Comparison of ENCODE assay signal across 17 cellular contexts in the genomic region with DNA sequence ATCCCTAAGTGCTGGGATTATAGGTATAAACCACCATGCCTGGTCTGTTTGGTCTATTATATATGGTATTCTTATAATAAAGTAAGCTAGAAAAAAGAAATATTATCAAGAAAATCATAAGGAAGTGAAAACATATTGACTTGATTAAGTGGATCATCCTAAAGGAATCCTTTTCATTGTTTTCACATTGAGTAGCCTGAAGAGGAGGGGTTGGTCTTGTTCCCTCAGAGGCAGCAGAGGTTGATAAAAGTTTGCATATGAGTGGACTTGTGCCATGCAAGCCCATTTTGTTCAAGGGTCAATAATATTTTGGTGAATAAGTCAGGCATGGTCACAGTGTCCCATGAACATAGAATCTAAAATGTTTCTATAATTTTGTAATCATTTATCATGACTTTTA. TPM values are rescaled to one million over a fixed set of nuclear protein-coding genes. Genes with fewer than 3 reads are reported as not detected.
DNase-seq lines count a peak whose midpoint lies in the region; ATAC-seq and TF ChIP-seq lines count a peak whose summit lies in the region.
"Had no signal": no experiment of that assay in that cellular context is flagged by ENCODE, and none has a peak within 500 bp of the region (broad histone marks: within the 10 kb centered on the region; RNA-seq: fewer than 3 reads in every experiment).

No MANE protein-coding gene starts in this region.

- H3K79me1 ChIP-seq in mesenchymal stem cell (replicated peaks; ENCODE audit: low read length, poor library complexity, severe bottlenecking): peaks cover 3% of the 10 kb centered on the region

- DNase-seq in AG20443 (ENCODE audit: low spot score) (peak; percentile 44), GM23248 (peak; percentile 71), fibroblast of gingiva (ENCODE audit: low read depth) (peak; percentile 57), mesenchymal stem cell (no peak), D341Med (ENCODE audit: low spot score) (no peak), GM13977 (ENCODE audit: low spot score) (no peak)
- DNase-seq: CD4-positive, CD25-positive, alpha-beta regulatory T cell; DMS153; DND-41; GF-D8; Kasumi-1; KBM-7 had no signal

- no peak overlapping the region for H2AK5ac ChIP-seq in mesenchymal stem cell (ENCODE audit: low read length, severe bottlenecking)

- H2AFZ ChIP-seq in GM23248 (no peak overlapping the region), mesenchymal stem cell (ENCODE audit: low read depth, low read length) (no peak overlapping the region)

- H3K23ac ChIP-seq in mesenchymal stem cell (ENCODE audit: low read length in 2 of 2): no peak overlapping the region

- H3K27ac ChIP-seq in GM23248 (no peak overlapping the region), mesenchymal stem cell (ENCODE audit: low read length, poor library complexity, severe bottlenecking) (no peak overlapping the region)
- H3K27ac ChIP-seq: BLaER1 treated with 17β-estradiol and CSF1 and Interleukin-3, amounts not matched to agents 10 nM and 100 nM; HL-60 had no signal

- peaks cover 5% of the 10 kb centered on the region; the same call in 1 of the 2 replicates for H3F3A ChIP-seq in GM23248 (ENCODE audit: insufficient read depth)

- H3K36me3 ChIP-seq in GM23248 (ENCODE audit: low read depth): peaks cover 8% of the 10 kb centered on the region; the same call in 1 of the 2 replicates
- H3K36me3 ChIP-seq in mesenchymal stem cell (ENCODE audit: control insufficient read depth in 1 of 2, insufficient read depth in 2 of 2, low read depth in 1 of 2, low read length in 2 of 2): peaks cover 3 to 13% of the 10 kb centered on the region in 2 experiments

- TF ChIP-seq CTCF in GM13977 (IDR thresholded peaks at IDR 0.05; ENCODE audit: extremely low read depth, insufficient read depth, missing control alignments): no peak

- H2BK120ac ChIP-seq in mesenchymal stem cell (ENCODE audit: low read depth, low read length): no peak overlapping the region

- no peak overlapping the region for H4K8ac ChIP-seq in mesenchymal stem cell (ENCODE audit: low read length)

- no peak overlapping the region for H2BK5ac ChIP-seq in mesenchymal stem cell (ENCODE audit: low read depth, low read length, poor library complexity, severe bottlenecking)

- no peak overlapping the region for H2BK12ac ChIP-seq in mesenchymal stem cell (ENCODE audit: low read length in 2 of 2)

- H3K14ac ChIP-seq in mesenchymal stem cell (ENCODE audit: low read length in 2 of 2): no peak overlapping the region

- no peak overlapping the region for H2BK15ac ChIP-seq in mesenchymal stem cell (ENCODE audit: low read depth, poor library complexity, severe bottlenecking)

- H3K4me2 ChIP-seq in GM23248 (ENCODE audit: unreplicated experiment) (no peak overlapping the region), mesenchymal stem cell (ENCODE audit: low read length, poor library complexity, severe bottlenecking) (no peak overlapping the region)
- H3K4me2 ChIP-seq: BLaER1 treated with 17β-estradiol and CSF1 and Interleukin-3, amounts not matched to agents 10 nM and 100 nM had no signal

- no peak overlapping the region for H3K18ac ChIP-seq in mesenchymal stem cell (ENCODE audit: low read depth in 1 of 2, low read length in 2 of 2)

- H3K27me3 ChIP-seq in GM23248 (replicated peaks; ENCODE audit: insufficient read depth) (no peaks in the 10 kb centered on the region), mesenchymal stem cell (ENCODE audit: control insufficient read depth in 1 of 2, insufficient read depth in 1 of 2, low read length in 2 of 2) (no peaks in the 10 kb centered on the region)
- H3K27me3 ChIP-seq: BLaER1 treated with 17β-estradiol and CSF1 and Interleukin-3, amounts not matched to agents 10 nM and 100 nM had no signal

- H3K4me3 ChIP-seq in GM23248 (no peak overlapping the region), mesenchymal stem cell (ENCODE audit: insufficient read depth in 1 of 2, low read depth in 1 of 2, low read length in 2 of 2) (no peak overlapping the region)
- H3K4me3 ChIP-seq: BLaER1 treated with 17β-estradiol and CSF1 and Interleukin-3, amounts not matched to agents 10 nM and 100 nM; GM12878 had no signal

- no peaks in the 10 kb centered on the region for H4K20me1 ChIP-seq in GM23248 (ENCODE audit: insufficient read depth)
- H4K20me1 ChIP-seq: BLaER1 treated with 17β-estradiol and CSF1 and Interleukin-3, amounts not matched to agents 10 nM and 100 nM had no signal

- no peaks in the 10 kb centered on the region for H3K9me2 ChIP-seq in GM23248 (ENCODE audit: insufficient read depth)

- peaks cover 7% of the 10 kb centered on the region; the same call in 1 of the 2 replicates for H3K4me1 ChIP-seq in GM23248 (ENCODE audit: insufficient read depth)
- H3K4me1 ChIP-seq in mesenchymal stem cell (ENCODE audit: control insufficient read depth, insufficient read depth, low read depth, low read length): no peaks in the 10 kb centered on the region
- H3K4me1 ChIP-seq: BLaER1 treated with 17β-estradiol and CSF1 and Interleukin-3, amounts not matched to agents 10 nM and 100 nM had no signal

- no peak for ATAC-seq in GM21381 (IDR thresholded peaks at IDR 0.05; ENCODE audit: unreplicated experiment)
- ATAC-seq: GM12878, HCT116 had no signal

- H3K9me3 ChIP-seq in GM23248 (ENCODE audit: low read depth): no peaks in the 10 kb centered on the region
- H3K9me3 ChIP-seq in mesenchymal stem cell (ENCODE audit: control insufficient read depth, low read length): peaks cover 43% of the 10 kb centered on the region

- H3K9ac ChIP-seq in GM23248 (no peak overlapping the region), mesenchymal stem cell (ENCODE audit: low read length) (peak overlapping the region; percentile 55)
- H3K9ac ChIP-seq: BLaER1 treated with 17β-estradiol and CSF1 and Interleukin-3, amounts not matched to agents 10 nM and 100 nM had no signal

- no peak overlapping the region for H3K4ac ChIP-seq in mesenchymal stem cell (ENCODE audit: low read depth in 1 of 2, low read length in 2 of 2)

- in situ Hi-C loops in GM23248 (cut with MboI) (no loop called here), GM13977 (cut with MboI; ENCODE audit: low pct_unique_long_range_greater_than_20kb, low sequenced_read_pairs, unreplicated experiment) (no loop called here)

- H3K79me2 ChIP-seq in GM23248 (ENCODE audit: insufficient read depth): no peaks in the 10 kb centered on the region

- no peak overlapping the region for H4K91ac ChIP-seq in mesenchymal stem cell (ENCODE audit: low read length)

RNA-seq across cellular contexts. Expression of gene ZNF627, which starts 52.7 kb away (rescaled TPM):
- total RNA-seq in GM23248 (2014; rRNA removed; shearing (Covaris generic)): 13.3 and 13.8 TPM in 2 replicates
- 7.2 and 7.7 TPM in 2 replicates for polyA plus RNA-seq in GM23248 (2016; fragmentation: Nextera tagmentation; extraction: Ambion mirVana)
- polyA plus RNA-seq in mesenchymal stem cell (2013, experiment 1 of 2): 6.7 TPM
- polyA plus RNA-seq in mesenchymal stem cell (2013, experiment 2 of 2): 6.6 TPM

Comparison
In these comparisons a context has a peak if more than half of its experiments do, and no peak if none do; other contexts are left out.
1. DNase-seq: peak in AG20443 (single experiment), GM23248 (single experiment) and fibroblast of gingiva (single experiment); none in mesenchymal stem cell (single experiment), D341Med (single experiment) and GM13977 (single experiment).